8 cellular contexts compared by ENCODE assay signal in genomic region chr18:3998698-3999333, GRCh38.
DNase-seq lines count a peak whose midpoint lies in the region; FAIRE-seq and TF ChIP-seq lines count a peak whose summit lies in the region.

No MANE protein-coding gene starts in this region.

- POLR2A ChIA-PET in AG04449 (lab: Yijun Ruan, JAX): no interaction called here

- DNase-seq in AG04449 (ENCODE audit: low read depth, low spot score) (no peak), GM03348 (ENCODE audit: low spot score) (peak; percentile 62), NCI-H446 (lab: John Stamatoyannopoulos, UW) (peak; percentile 21 to 53), myocyte (ENCODE audit: low read depth) (peak; percentile 66), iPS-NIHi7 (ENCODE audit: extremely low spot score) (no peak), NCI-H2227 (lab: John Stamatoyannopoulos, UW; ENCODE audit: unreplicated experiment) (no peak)
- no peak for DNase-seq in activated CD8-positive, alpha-beta memory T cell treated with anti-CD3 and anti-CD28 coated beads, Interleukin-2, amount 50 U/mL, for 4 hours

- no peak overlapping the region for H3K4me3 ChIP-seq in AG04449 (ENCODE audit: low read depth, low read length)

- CTCF ChIA-PET in AG04449 (lab: Yijun Ruan, JAX): interaction anchor here (0.6 to 4.1 kb wide), 38 partner anchors 11 to 1561 kb away, joined by 3 to 90 read pairs (median 4); no protein-coding TSS in a partner anchor

- peak; percentile 38 for FAIRE-seq in colon (lab: Jason Lieb, UNC)

- TF ChIP-seq CTCF in AG04449 (IDR thresholded peaks at IDR 0.05; ENCODE audit: insufficient read depth, low read length, missing control alignments): peak; percentile 63

Comparison
In these comparisons a context has a peak if more than half of its experiments do, and no peak if none do; other contexts are left out.
1. DNase-seq: peak in GM03348 (single experiment), NCI-H446 (2 of 2) and myocyte (single experiment); none in AG04449 (single experiment), iPS-NIHi7 (single experiment), activated CD8-positive, alpha-beta memory T cell treated with anti-CD3 and anti-CD28 coated beads, Interleukin-2, amount 50 U/mL, for 4 hours (single experiment) and NCI-H2227 (single experiment).